Comparison of ENCODE assay signal across 19 cellular contexts in the genomic region with DNA sequence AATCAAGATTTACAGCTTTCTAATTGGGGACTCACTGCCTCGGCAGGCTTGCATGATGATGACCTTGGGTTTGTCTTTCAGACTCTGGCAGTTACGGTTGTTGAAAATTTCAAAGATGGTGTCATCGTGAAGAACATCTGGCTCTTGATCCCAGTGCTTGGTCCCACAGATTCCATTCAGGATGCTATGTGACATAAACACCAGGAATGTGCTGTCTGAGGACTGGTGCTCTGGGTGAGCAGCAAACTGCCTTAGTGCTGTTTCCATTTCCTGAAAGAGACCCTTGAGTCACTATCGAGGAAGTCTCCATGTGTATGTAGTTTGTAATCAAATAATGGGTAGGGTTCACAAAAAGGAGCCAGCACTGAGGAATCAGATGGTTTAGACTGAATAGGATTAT.
"Had no signal": no experiment of that assay in that cellular context is flagged by ENCODE, and none has a peak within 500 bp of the region (broad histone marks: within the 10 kb centered on the region; RNA-seq: fewer than 3 reads in every experiment).

No MANE protein-coding gene starts in this region.

- H3K27me3 ChIP-seq: breast epithelium, dorsolateral prefrontal cortex, esophagus muscularis mucosa, hepatocyte, pancreas, thyroid gland, uterus had no signal

- H3K9me3 ChIP-seq: breast epithelium, esophagus muscularis mucosa, pancreas, thyroid gland, uterus had no signal

- H3K4me1 Mint-ChIP-seq: activated CD8-positive, alpha-beta memory T cell treated with anti-CD3 and anti-CD28 coated beads, Interleukin-2, amount 10 ng/mL, durations not matched to agents 7 days and 5 days had no signal

- H2AFZ ChIP-seq: hepatocyte had no signal

- H3K27ac Mint-ChIP-seq: activated CD8-positive, alpha-beta memory T cell treated with anti-CD3 and anti-CD28 coated beads, Interleukin-2, amount 10 ng/mL, durations not matched to agents 7 days and 5 days; activated naive CD8-positive, alpha-beta T cell; activated T-cell treated with anti-CD3 and anti-CD28 coated beads, Interleukin-2, amount 50 U/mL, for 24 hours had no signal

- FAIRE-seq: endometrium, pancreas, small intestine had no signal

- H3K4me3 ChIP-seq: breast epithelium, dorsolateral prefrontal cortex, esophagus muscularis mucosa, hepatocyte, lung, pancreas, thyroid gland, uterus had no signal

- H3K79me2 ChIP-seq: hepatocyte had no signal

- H3K4me2 ChIP-seq: hepatocyte had no signal

- DNase-seq: activated CD4-positive, alpha-beta T cell treated with anti-CD3 and anti-CD28 coated beads for 1 hour; activated CD4-positive, alpha-beta T cell treated with anti-CD3 and anti-CD28 coated beads, Interleukin-2, amount 50 U/mL, for 48 hours; activated CD8-positive, alpha-beta memory T cell treated with anti-CD3 and anti-CD28 coated beads, Interleukin-2, amount 10 ng/mL, durations not matched to agents 7 days and 5 days; activated effector memory CD4-positive, alpha-beta T cell treated with anti-CD3 and anti-CD28 coated beads, Interleukin-2, amount 50 U/mL, for 16 hours; activated T-cell treated with anti-CD3 and anti-CD28 coated beads, Interleukin-2, amount 50 U/mL, for 24 hours; dorsolateral prefrontal cortex; left colon; naive B cell; pancreas; retina; small intestine; thyroid gland; uterus had no signal

- H3K27me3 Mint-ChIP-seq: activated CD8-positive, alpha-beta memory T cell treated with anti-CD3 and anti-CD28 coated beads, Interleukin-2, amount 10 ng/mL, durations not matched to agents 7 days and 5 days; activated naive CD8-positive, alpha-beta T cell; activated T-cell treated with anti-CD3 and anti-CD28 coated beads, Interleukin-2, amount 50 U/mL, for 24 hours; naive B cell had no signal

- H3K4me1 ChIP-seq: breast epithelium, pancreas, thyroid gland had no signal

- H3K36me3 Mint-ChIP-seq: activated naive CD8-positive, alpha-beta T cell; naive B cell had no signal

- ATAC-seq: activated CD8-positive, alpha-beta memory T cell treated with anti-CD3 and anti-CD28 coated beads, Interleukin-2, amount 10 ng/mL, durations not matched to agents 7 days and 5 days; left colon; pancreas had no signal

- H3K27ac ChIP-seq: breast epithelium, dorsolateral prefrontal cortex, esophagus muscularis mucosa, hepatocyte, pancreas, thyroid gland, uterus had no signal

- H3K36me3 ChIP-seq: breast epithelium, pancreas, thyroid gland, uterus had no signal

- H3K4me3 Mint-ChIP-seq: activated CD8-positive, alpha-beta memory T cell treated with anti-CD3 and anti-CD28 coated beads, Interleukin-2, amount 10 ng/mL, durations not matched to agents 7 days and 5 days; activated naive CD8-positive, alpha-beta T cell; activated T-cell treated with anti-CD3 and anti-CD28 coated beads, Interleukin-2, amount 50 U/mL, for 24 hours; naive B cell had no signal
